11 cellular contexts compared by ENCODE assay signal in the genomic region with DNA sequence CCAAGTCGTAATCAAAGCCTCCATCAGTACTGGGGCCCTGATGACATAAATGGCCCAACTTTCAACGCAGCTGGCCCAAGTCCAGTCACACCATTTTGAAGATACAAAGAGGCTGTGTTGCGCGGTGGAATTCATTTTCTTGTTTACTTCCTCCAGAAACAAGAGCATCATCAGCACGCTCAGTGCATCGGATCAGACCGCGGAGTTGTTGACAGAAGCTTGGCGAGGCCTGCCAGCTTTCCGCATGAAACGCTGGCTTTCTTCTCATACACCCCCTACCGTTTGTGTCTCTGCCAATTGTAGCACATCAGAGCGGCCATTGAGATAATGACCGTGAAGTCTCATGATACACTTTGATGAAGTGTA.
DNase-seq lines count a peak whose midpoint lies in the region; ATAC-seq and TF ChIP-seq lines count a peak whose summit lies in the region.
"Had no signal": no experiment of that assay in that cellular context is flagged by ENCODE, and none has a peak within 500 bp of the region (broad histone marks: within the 10 kb centered on the region; RNA-seq: fewer than 3 reads in every experiment).

No MANE protein-coding gene starts in this region.

- no peaks in the 10 kb centered on the region for H3K79me2 ChIP-seq in KMS-11 (ENCODE audit: insufficient read depth, low read depth)

- H4K20me1 ChIP-seq in KMS-11 (ENCODE audit: insufficient read depth): no peaks in the 10 kb centered on the region

- DNase-seq in RWPE2 (ENCODE audit: low spot score): no peak
- DNase-seq in cardiac muscle cell (ENCODE audit: low read depth in 1 of 2, low spot score in 1 of 2): peak in 1 of 2 donors; percentile 98
- DNase-seq in posterior cingulate gyrus: peak; percentile 78 to 97 (median 86)
- no peak for DNase-seq in ureter (ENCODE audit: low spot score)
- no peak for DNase-seq in activated naive CD4-positive, alpha-beta T cell (lab: John Stamatoyannopoulos, UW)
- no peak for DNase-seq in GOT3 (lab: John Stamatoyannopoulos, UW)

- intact Hi-C loops in posterior cingulate gyrus (cut with DNase I): loop anchor here (1.0 kb wide), 1 partner anchor 137 kb away; a partner anchor contains a TSS

- no peak for ATAC-seq in RWPE2 (ENCODE audit: low read depth)
- no peak for ATAC-seq in GM21528 (IDR thresholded peaks at IDR 0.05; ENCODE audit: low FRiP score, unreplicated experiment)

- H3K27ac ChIP-seq in KMS-11 (no peak overlapping the region), RWPE2 (ENCODE audit: poor library complexity, severe bottlenecking) (peak overlapping the region; percentile 71), cardiac muscle cell (no peak overlapping the region)
- H3K27ac ChIP-seq: neutrophil, thoracic aorta had no signal

- H3K9ac ChIP-seq in KMS-11: no peak overlapping the region

- H3K9me3 ChIP-seq in RWPE2 (ENCODE audit: severe bottlenecking): no peaks in the 10 kb centered on the region
- no peaks in the 10 kb centered on the region for H3K9me3 ChIP-seq in cardiac muscle cell (ENCODE audit: low read depth)
- H3K9me3 ChIP-seq: neutrophil, thoracic aorta had no signal

- H3K36me3 ChIP-seq in KMS-11 (ENCODE audit: insufficient read depth) (no peaks in the 10 kb centered on the region), RWPE2 (ENCODE audit: low read depth) (no peaks in the 10 kb centered on the region), cardiac muscle cell (no peaks in the 10 kb centered on the region)
- H3K36me3 ChIP-seq: neutrophil, thoracic aorta had no signal

- H3K4me3 ChIP-seq in KMS-11 (IDR thresholded peaks at IDR 0.05; ENCODE audit: insufficient read depth, low read depth, low read length): no peak overlapping the region
- no peak overlapping the region for H3K4me3 ChIP-seq in RWPE2 (ENCODE audit: severe bottlenecking)
- no peak overlapping the region for H3K4me3 ChIP-seq in cardiac muscle cell
- H3K4me3 ChIP-seq: PC-9, thoracic aorta had no signal

- peak overlapping the region; percentile 43; the same call in 1 of the 2 replicates for H3K4me2 ChIP-seq in KMS-11

- H3K4me1 ChIP-seq in KMS-11 (ENCODE audit: low read depth, poor library complexity, severe bottlenecking) (peaks cover 30% of the 10 kb centered on the region), RWPE2 (ENCODE audit: insufficient read depth, poor library complexity, severe bottlenecking) (peaks cover 24% of the 10 kb centered on the region), cardiac muscle cell (ENCODE audit: low read depth) (peaks cover 7% of the 10 kb centered on the region)

- H3K27me3 ChIP-seq in KMS-11 (ENCODE audit: insufficient read depth, low read depth) (peaks cover 7% of the 10 kb centered on the region; the same call in 1 of the 2 replicates), RWPE2 (ENCODE audit: insufficient read depth, poor library complexity, severe bottlenecking) (no peaks in the 10 kb centered on the region), cardiac muscle cell (peaks cover 58% of the 10 kb centered on the region)
- H3K27me3 ChIP-seq: neutrophil had no signal

- no peak overlapping the region for H2AFZ ChIP-seq in KMS-11 (ENCODE audit: low read depth)
- H2AFZ ChIP-seq: PC-9 had no signal

- no peak for TF ChIP-seq CTCF in KMS-11 (conservative IDR thresholded peaks at IDR 0.05; ENCODE audit: low read depth, low read length)
- TF ChIP-seq CTCF in RWPE2 (IDR thresholded peaks at IDR 0.05; ENCODE audit: poor library complexity, severe bottlenecking): no peak
- peak; percentile 29 for TF ChIP-seq CTCF in cardiac muscle cell (IDR thresholded peaks at IDR 0.05; ENCODE audit: low read depth, low read length)

Comparison
In these comparisons a context has a peak if more than half of its experiments do, and no peak if none do; other contexts are left out.
1. DNase-seq: peak in posterior cingulate gyrus (10 of 10); none in RWPE2 (single experiment), ureter (single experiment), activated naive CD4-positive, alpha-beta T cell (0 of 4) and GOT3 (single experiment).